Comparison of ENCODE assay signal across 32 cellular contexts in the genomic region with DNA sequence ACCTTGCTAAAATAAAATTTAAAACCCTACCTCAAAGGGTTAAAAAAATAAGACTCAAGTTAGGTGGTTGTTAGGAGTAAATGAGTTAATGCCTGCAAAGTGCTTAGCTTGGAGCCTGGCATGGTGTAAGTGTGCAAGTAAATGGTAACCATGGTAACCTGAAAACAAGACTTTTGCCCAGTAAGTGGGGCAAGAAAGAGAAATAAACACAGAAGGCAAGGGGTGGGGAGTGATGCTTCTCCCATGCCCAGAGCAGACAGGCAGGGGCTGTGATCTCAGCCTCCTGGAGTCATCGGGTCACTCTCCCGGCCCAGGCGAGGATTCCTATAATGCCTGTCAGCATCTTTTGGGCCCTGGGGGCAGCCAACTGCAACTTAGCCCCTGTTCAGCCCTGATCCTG. TPM values are rescaled to one million over a fixed set of nuclear protein-coding genes. Genes with fewer than 3 reads are reported as not detected.
DNase-seq lines count a peak whose midpoint lies in the region; ATAC-seq, FAIRE-seq and TF ChIP-seq lines count a peak whose summit lies in the region.
"Had no signal": no experiment of that assay in that cellular context is flagged by ENCODE, and none has a peak within 500 bp of the region (broad histone marks: within the 10 kb centered on the region; RNA-seq: fewer than 3 reads in every experiment).

No MANE protein-coding gene starts in this region.

- no peak overlapping the region for H4K8ac ChIP-seq in mesendoderm (ENCODE audit: low read depth, low read length)

- H3K9ac ChIP-seq in GM12878 (ENCODE audit: control insufficient read depth, insufficient read depth, low read length) (no peak overlapping the region), mesendoderm (ENCODE audit: low read length) (no peak overlapping the region)
- H3K9ac ChIP-seq: BLaER1 treated with 17β-estradiol and CSF1 and Interleukin-3, amounts not matched to agents 10 nM and 100 nM had no signal

- H2AFZ ChIP-seq in GM12878 (ENCODE audit: control insufficient read depth, low read depth, low read length), result no peak overlapping the region
- H2AFZ ChIP-seq: GM23338 had no signal

- H2BK5ac ChIP-seq in mesendoderm (ENCODE audit: low read length), result no peak overlapping the region

- H3K56ac ChIP-seq in mesendoderm (ENCODE audit: low read length), result no peak overlapping the region

- no peak overlapping the region for H2AK5ac ChIP-seq in mesendoderm (ENCODE audit: low read length)

- no peak for TF ChIP-seq CTCF in GM12878 (IDR thresholded peaks at IDR 0.05 in 2 of 3, conservative IDR thresholded peaks at IDR 0.05 in 1 of 3; ENCODE audit: control insufficient read depth in 2 of 3, extremely low read depth in 1 of 3, insufficient read depth in 1 of 3, low read depth in 3 of 3, low read length in 3 of 3)

- in situ Hi-C loops in GM12878 (cut with MboI), result no loop called here

- SMC1A ChIA-PET in GM12878 (lab: Charles Lee; ENCODE audit: uncharacterized antibody, unreplicated experiment), result no interaction called here

- H3K36me3 ChIP-seq in GM12878 (ENCODE audit: control insufficient read depth in 2 of 2, insufficient read depth in 2 of 2, low read length in 1 of 2) (no peaks in the 10 kb centered on the region), mesendoderm (ENCODE audit: control insufficient read depth, insufficient read depth, low read length) (no peaks in the 10 kb centered on the region)
- H3K36me3 ChIP-seq: BLaER1 treated with 17β-estradiol and CSF1 and Interleukin-3, amounts not matched to agents 10 nM and 100 nM; left ventricle myocardium inferior; upper lobe of right lung had no signal

- no peak for TF ChIP-seq RAD21 in GM12878 (IDR thresholded peaks at IDR 0.05; ENCODE audit: insufficient read depth, low read depth, low read length)

- BruUV-seq in GM12878 (replicated peaks; lab: Mats Ljungman, UMichigan), result no TSS peak

- intact Hi-C loops in GM12878 (cut with micrococcal nuclease; ENCODE audit: unreplicated experiment), result no loop called here

- POLR2A ChIA-PET in GM12878 (lab: Charles Lee), result no interaction called here

- whole genome bisulfite sequencing in GM12878 (ENCODE audit: insufficient coverage, insufficient replicate concordance, low lambda C conversion rate, missing lambda C conversion rate), result 95% methylated on average over 3 of the region's 3 CpGs
- no CpG with 5 or more reads among the region's 3 CpGs for WGBS in mesendoderm (ENCODE audit: extremely low coverage, insufficient coverage, low lambda C conversion rate)

- no peak overlapping the region for H2BK120ac ChIP-seq in mesendoderm (ENCODE audit: low read depth, low read length)

- no peak overlapping the region for H3K18ac ChIP-seq in mesendoderm (ENCODE audit: low read length)

- H3K27me3 ChIP-seq in GM12878 (replicated peaks in 1 of 2; ENCODE audit: control insufficient read depth in 2 of 2, insufficient read depth in 2 of 2, low read length in 1 of 2) (peaks cover 2 to 6% of the 10 kb centered on the region in 2 experiments), mesendoderm (ENCODE audit: insufficient read depth, low read length, poor library complexity) (no peaks in the 10 kb centered on the region)
- H3K27me3 ChIP-seq: BLaER1 treated with 17β-estradiol and CSF1 and Interleukin-3, amounts not matched to agents 10 nM and 100 nM had no signal

- no peak overlapping the region for H3K4ac ChIP-seq in mesendoderm (ENCODE audit: low read depth, low read length)

- H3K79me2 ChIP-seq in GM12878 (ENCODE audit: control insufficient read depth, insufficient read depth, low read length) (no peaks in the 10 kb centered on the region), mesendoderm (ENCODE audit: control insufficient read depth, insufficient read depth, low read length) (no peaks in the 10 kb centered on the region)

- H3K27ac ChIP-seq in GM12878 (ENCODE audit: control insufficient read depth, insufficient read depth) (no peak overlapping the region), mesendoderm (ENCODE audit: low read depth, low read length) (no peak overlapping the region)
- H3K27ac ChIP-seq: BLaER1 treated with 17β-estradiol and CSF1 and Interleukin-3, amounts not matched to agents 10 nM and 100 nM; left ventricle myocardium inferior; skin epidermis; upper lobe of right lung had no signal

- no peaks in the 10 kb centered on the region for H3K36me3 Mint-ChIP-seq in activated naive CD4-positive, alpha-beta T cell treated with anti-CD3 and anti-CD28 coated beads, Interleukin-2, amount 50 U/mL, for 72 hours
- H3K36me3 Mint-ChIP-seq: mesothelial cell of epicardium; naive thymus-derived CD4-positive, alpha-beta T cell; WTC11 had no signal

- no peak overlapping the region for H3K23ac ChIP-seq in mesendoderm (ENCODE audit: low read length)

- H3K4me1 ChIP-seq in GM12878 (ENCODE audit: control insufficient read depth, insufficient read depth, low read length) (no peaks in the 10 kb centered on the region), mesendoderm (ENCODE audit: control insufficient read depth, low read depth, low read length) (no peaks in the 10 kb centered on the region)
- H3K4me1 ChIP-seq: upper lobe of right lung had no signal

- no peak overlapping the region for H3K4me2 ChIP-seq in GM12878 (ENCODE audit: control insufficient read depth, insufficient read depth)
- H3K4me2 ChIP-seq in mesendoderm (ENCODE audit: low read length), result no peak overlapping the region
- H3K4me2 ChIP-seq: BLaER1 treated with 17β-estradiol and CSF1 and Interleukin-3, amounts not matched to agents 10 nM and 100 nM; GM23338 had no signal

- no peak for ATAC-seq in GM12878
- ATAC-seq in activated naive CD4-positive, alpha-beta T cell treated with anti-CD3 and anti-CD28 coated beads, Interleukin-2, amount 50 U/mL, for 72 hours, result no peak
- ATAC-seq: GM23338; naive thymus-derived CD4-positive, alpha-beta T cell; Panc1; upper lobe of right lung; WTC11 had no signal

- DNase-seq in EH (ENCODE audit: low read depth), result peak; percentile 3
- DNase-seq in M059J (ENCODE audit: low read depth), result peak; percentile 47
- DNase-seq in GM12878 (ENCODE audit: low read depth, low spot score), result no peak
- peak; percentile 43 for DNase-seq in mesendoderm
- DNase-seq in activated naive CD4-positive, alpha-beta T cell treated with anti-CD3 and anti-CD28 coated beads, Interleukin-2, amount 50 U/mL, for 72 hours (ENCODE audit: low spot score in 2 of 2), result no peak
- no peak for DNase-seq in SIG-M5 treated with dmso at 0.1 percent for 504 hours (lab: John Stamatoyannopoulos, UW; ENCODE audit: unreplicated experiment)
- no peak for DNase-seq in RKO (ENCODE audit: low spot score)
- DNase-seq: activated CD4-positive, alpha-beta T cell treated with anti-CD3 and anti-CD28 coated beads, Interleukin-2, amount 10 ng/mL, durations not matched to agents 7 days and 5 days; activated gamma-delta T cell treated with Interleukin-2 at 50 U/mL for 16 hours; activated naive CD8-positive, alpha-beta T cell treated with anti-CD3 and anti-CD28 coated beads, Interleukin-2, amount 50 U/mL, for 24 hours; activated T-cell treated with anti-CD3 and anti-CD28 coated beads, Interleukin-2, amount 50 U/mL, for 1 hour; central memory CD4-positive, alpha-beta T cell; DMS79; IMR-90; left ventricle myocardium inferior; naive thymus-derived CD4-positive, alpha-beta T cell; NCI-H1105; NCI-H187 treated with DMSO at 0.1 percent for 48 hours; NCI-H69; stimulated activated naive CD4-positive, alpha-beta T cell treated with Interleukin-2 at 50 U/mL for 16 hours; T-helper 1 cell; upper lobe of right lung had no signal

- no peak for TF ChIP-seq EP300 in GM12878 (IDR thresholded peaks at IDR 0.05; ENCODE audit: borderline replicate concordance in 1 of 2, control insufficient read depth in 1 of 2, low read depth in 2 of 2, low read length in 2 of 2)

- H3K9me3 Mint-ChIP-seq in activated naive CD4-positive, alpha-beta T cell treated with anti-CD3 and anti-CD28 coated beads, Interleukin-2, amount 50 U/mL, for 72 hours, result no peaks in the 10 kb centered on the region
- H3K9me3 Mint-ChIP-seq: activated CD4-positive, alpha-beta T cell treated with anti-CD3 and anti-CD28 coated beads, Interleukin-2, amount 10 ng/mL, durations not matched to agents 7 days and 5 days; activated naive CD8-positive, alpha-beta T cell treated with anti-CD3 and anti-CD28 coated beads, Interleukin-2, amount 50 U/mL, for 24 hours; GM23338; mesothelial cell of epicardium had no signal

- TF ChIP-seq POLR2A in GM12878 (IDR thresholded peaks at IDR 0.05; ENCODE audit: low read depth, low read length), result no peak

- H3K79me1 ChIP-seq in mesendoderm (ENCODE audit: low read length), result no peaks in the 10 kb centered on the region

- H3K27ac Mint-ChIP-seq in activated naive CD4-positive, alpha-beta T cell treated with anti-CD3 and anti-CD28 coated beads, Interleukin-2, amount 50 U/mL, for 72 hours, result no peak overlapping the region
- H3K27ac Mint-ChIP-seq: activated CD4-positive, alpha-beta T cell treated with anti-CD3 and anti-CD28 coated beads, Interleukin-2, amount 10 ng/mL, durations not matched to agents 7 days and 5 days; GM23338; mesothelial cell of epicardium; naive thymus-derived CD4-positive, alpha-beta T cell; WTC11 had no signal

- CTCF ChIA-PET in GM12878 (lab: Yijun Ruan, JAX), result no interaction called here

- RAD21 ChIA-PET in GM12878 (lab: Charles Lee; ENCODE audit: unreplicated experiment), result no interaction called here

- no peak overlapping the region for H3K4me3 ChIP-seq in GM12878
- H3K4me3 ChIP-seq in mesendoderm (ENCODE audit: low read length), result no peak overlapping the region
- H3K4me3 ChIP-seq: BLaER1 treated with 17β-estradiol and CSF1 and Interleukin-3, amounts not matched to agents 10 nM and 100 nM; GM23338; left ventricle myocardium inferior; skin epidermis; upper lobe of right lung had no signal

- no peak overlapping the region for H2BK15ac ChIP-seq in mesendoderm (replicated peaks; ENCODE audit: low read depth)

- no peak overlapping the region for H4K5ac ChIP-seq in mesendoderm (ENCODE audit: low read length)

- FAIRE-seq in GM12878 (lab: Jason Lieb, UNC), result no peak

- H3K9me3 ChIP-seq in GM12878 (replicated peaks; ENCODE audit: control insufficient read depth, insufficient read depth, low read length), result no peaks in the 10 kb centered on the region
- H3K9me3 ChIP-seq: BLaER1 treated with 17β-estradiol and CSF1 and Interleukin-3, amounts not matched to agents 10 nM and 100 nM; upper lobe of right lung had no signal

- no peaks in the 10 kb centered on the region for H4K20me1 ChIP-seq in GM12878 (ENCODE audit: control insufficient read depth, insufficient read depth)
- H4K20me1 ChIP-seq: BLaER1 treated with 17β-estradiol and CSF1 and Interleukin-3, amounts not matched to agents 10 nM and 100 nM had no signal

RNA-seq across cellular contexts. Expression of a gene that starts 59.2 kb away (rescaled TPM):
- total RNA-seq in M059J (2014; rRNA removed; shearing (Covaris generic)), result not detected in 2 replicates
- total RNA-seq in GM12878 (2013; cell fraction: nucleolus; rRNA removed), result not detected in 2 replicates
- total RNA-seq in GM12878 (2014; rRNA removed) (not detected in 2 replicates), GM12878 (2014; rRNA removed; fragmentation: Illumina TruSeq; extraction: Trizol) (not detected in 2 replicates), GM12878 (2021) (not detected in 2 replicates)
- polyA plus RNA-seq in GM12878 (2011; ENCODE audit: low read depth), result not detected
- polyA plus RNA-seq in GM12878 (2011; rRNA removed) (not detected in 2 replicates), GM12878 (2014; fragmentation: Illumina TruSeq; extraction: Trizol) (not detected in 2 replicates), GM12878 (2014; fragmentation: Nextera tagmentation; extraction: Ambion mirVana) (not detected), GM12878 (2014; rRNA removed) (not detected in 2 replicates), GM12878 (2016; fragmentation: Nextera tagmentation; extraction: Ambion mirVana) (not detected)
- 0.01 and 0.02 TPM in 2 replicates for polyA plus RNA-seq in GM12878 (2011; cell fraction: cytosol; rRNA removed)
- not detected in 2 replicates for polyA plus RNA-seq in GM12878 (2011; cell fraction: nucleus; rRNA removed)
- 0.05 and 0.22 TPM in 2 replicates for polyA plus RNA-seq in GM12878 (2012)
- not detected in 2 replicates for polyA minus RNA-seq in GM12878 (2011; rRNA and poly(A)+ RNA removed)
- polyA minus RNA-seq in GM12878 (2011; cell fraction: cytosol; rRNA and poly(A)+ RNA removed), result not detected in 2 replicates
- polyA minus RNA-seq in GM12878 (2011; cell fraction: nucleus; rRNA and poly(A)+ RNA removed), result not detected in 2 replicates
- 0.10 TPM for polyA plus RNA-seq in mesendoderm (2013, experiment 1 of 2)
- polyA plus RNA-seq in mesendoderm (2013, experiment 2 of 2), result 0.11 TPM
- total RNA-seq in activated naive CD4-positive, alpha-beta T cell treated with anti-CD3 and anti-CD28 coated beads, Interleukin-2, amount 50 U/mL, for 72 hours, result not detected
- total RNA-seq: activated CD4-positive, alpha-beta T cell treated with anti-CD3 and anti-CD28 coated beads, Interleukin-2, amount 10 ng/mL, durations not matched to agents 7 days and 5 days; activated CD8-positive, alpha-beta memory T cell treated with anti-CD3 and anti-CD28 coated beads for 36 hours; IMR-90; left ventricle myocardium inferior; mesothelial cell of epicardium; pulmonary artery endothelial cell; SK-MEL-5; upper lobe of right lung had no signal
- polyA plus RNA-seq: esophagus; GM23338; IMR-90; naive thymus-derived CD4-positive, alpha-beta T cell had no signal

Comparison
In these comparisons a context has a peak if more than half of its experiments do, and no peak if none do; other contexts are left out.
1. DNase-seq: peak in EH (single experiment), M059J (single experiment) and mesendoderm (single experiment); none in GM12878 (single experiment), activated naive CD4-positive, alpha-beta T cell treated with anti-CD3 and anti-CD28 coated beads, Interleukin-2, amount 50 U/mL, for 72 hours (0 of 2), SIG-M5 treated with dmso at 0.1 percent for 504 hours (single experiment) and RKO (single experiment).